Comparison of ENCODE assay signal across 29 cellular contexts in the genomic region with DNA sequence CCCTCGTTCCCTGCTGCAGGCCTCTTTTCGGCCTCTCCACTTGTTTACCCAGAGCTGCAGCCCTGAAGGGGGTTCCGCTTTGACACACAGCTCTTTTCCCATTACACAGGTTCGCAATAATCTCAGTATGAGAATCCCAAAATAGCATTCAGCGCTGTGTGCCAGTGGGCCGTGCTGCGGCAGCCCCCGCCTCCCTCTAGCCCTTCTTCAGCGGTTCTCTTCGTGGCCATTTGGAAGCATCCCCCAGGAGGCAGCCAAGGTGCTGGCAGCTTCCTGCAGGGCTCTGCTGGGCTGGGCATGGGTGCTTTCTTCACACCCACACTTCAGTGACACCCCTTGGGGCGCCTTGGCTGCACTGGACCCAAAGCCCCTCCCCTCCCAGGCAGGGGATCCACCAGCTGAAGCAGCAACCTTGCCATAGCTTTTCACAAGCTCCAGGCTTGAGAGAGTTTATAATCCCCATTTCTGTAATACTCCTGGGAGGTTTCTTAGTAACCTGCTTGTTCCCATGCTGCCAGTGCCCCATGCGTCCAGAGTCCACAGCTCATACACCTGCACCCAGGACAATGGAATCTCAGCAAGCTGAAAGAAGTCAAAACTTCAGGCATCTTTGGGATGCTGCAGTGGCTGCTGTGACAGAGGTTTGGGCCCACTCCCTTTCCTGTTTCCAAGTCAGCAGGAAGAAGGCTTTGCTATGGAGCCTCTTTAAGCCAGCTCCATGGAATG. TPM values are rescaled to one million over a fixed set of nuclear protein-coding genes. Genes with fewer than 3 reads are reported as not detected.
DNase-seq lines count a peak whose midpoint lies in the region; ATAC-seq and TF ChIP-seq lines count a peak whose summit lies in the region.
"Had no signal": no experiment of that assay in that cellular context is flagged by ENCODE, and none has a peak within 500 bp of the region (broad histone marks: within the 10 kb centered on the region; RNA-seq: fewer than 3 reads in every experiment).

No MANE protein-coding gene starts in this region.

- H3K9me3 ChIP-seq in heart right ventricle (no peaks in the 10 kb centered on the region), hepatocyte (ENCODE audit: low read depth) (no peaks in the 10 kb centered on the region), neutrophil (no peaks in the 10 kb centered on the region)
- H3K9me3 ChIP-seq in effector memory CD4-positive, alpha-beta T cell (ENCODE audit: control insufficient read depth, low read length) = no peaks in the 10 kb centered on the region
- H3K9me3 ChIP-seq: BE2C, Caco-2, pancreas, testis had no signal

- DNase-seq in heart right ventricle (peak in 1 of 2 donors; percentile 26), Right ventricle myocardium inferior (ENCODE audit: missing footprints) (no peak), hepatocyte (ENCODE audit: low spot score) (peak; percentile 15)
- no peak for DNase-seq in stimulated activated naive CD4-positive, alpha-beta T cell (lab: John Stamatoyannopoulos, UW)
- no peak for DNase-seq in activated CD4-positive, CD25-positive, alpha-beta regulatory T cell (lab: John Stamatoyannopoulos, UW)
- DNase-seq in effector memory CD4-positive, alpha-beta T cell = no peak
- DNase-seq: activated CD4-positive, CD25-positive, alpha-beta regulatory T cell treated with anti-CD3 and anti-CD28 coated beads, Interleukin-2, amount 50 U/mL, for 72 hours; activated CD8-positive, alpha-beta memory T cell treated with anti-CD3 and anti-CD28 coated beads for 24 hours; activated naive CD4-positive, alpha-beta T cell treated with Interleukin-2 at 50 U/mL for 16 hours; activated T-cell treated with anti-CD3 and anti-CD28 coated beads, Interleukin-2, amount 50 U/mL, for 4 hours; amniotic stem cell; BE2C; Caco-2; caudate nucleus; hypothalamus; Karpas-422; naive thymus-derived CD4-positive, alpha-beta T cell; NCI-H1048; NCI-H2029; NCI-H345; NCI-H774; pancreas; SHP77; testis had no signal

- peak in 7 of 8 donors; percentile 22 to 63 (median 38) for ATAC-seq in heart right ventricle
- ATAC-seq in Right ventricle myocardium inferior = no peak
- ATAC-seq in GM19328 (IDR thresholded peaks at IDR 0.05; ENCODE audit: unreplicated experiment) = no peak
- ATAC-seq: activated T-cell treated with anti-CD3 and anti-CD28 coated beads, Interleukin-2, amount 50 U/mL, for 4 hours; naive thymus-derived CD4-positive, alpha-beta T cell; pancreas; stimulated activated effector memory CD8-positive, alpha-beta T cell treated with anti-CD3 and anti-CD28 coated beads, Interleukin-12 subunit alpha, Interleukin-12 subunit beta, amount 100 ng/mL, for 72 hours had no signal

- 55 to 72% methylated on average over 12 of the region's 12 CpGs for WGBS in heart right ventricle, 2 donors
- WGBS in hepatocyte (ENCODE audit: low lambda C conversion rate, missing lambda C conversion rate) = 91% methylated on average over 12 of the region's 12 CpGs

- intact Hi-C loops in heart right ventricle (cut with DNase I) (no loop called here), Right ventricle myocardium inferior (cut with DNase I) (no loop called here)

- H3K4me2 ChIP-seq in hepatocyte = no peak overlapping the region

- no peaks in the 10 kb centered on the region for H4K20me1 ChIP-seq in hepatocyte (ENCODE audit: insufficient read depth, poor library complexity, severe bottlenecking)

- H2AFZ ChIP-seq in hepatocyte = no peak overlapping the region

- no peaks in the 10 kb centered on the region for H3K27me3 ChIP-seq in heart right ventricle
- H3K27me3 ChIP-seq in hepatocyte = no peaks in the 10 kb centered on the region
- no peaks in the 10 kb centered on the region for H3K27me3 ChIP-seq in neutrophil
- H3K27me3 ChIP-seq in effector memory CD4-positive, alpha-beta T cell (replicated peaks; ENCODE audit: control insufficient read depth, insufficient read depth, low read length, poor library complexity, severe bottlenecking) = no peaks in the 10 kb centered on the region
- H3K27me3 ChIP-seq: BE2C, pancreas, testis had no signal

- peaks cover 2 to 96% (median 16%) of the 10 kb centered on the region in 9 donors for H3K4me1 ChIP-seq in heart right ventricle
- peaks cover 5% of the 10 kb centered on the region for H3K4me1 ChIP-seq in hepatocyte (ENCODE audit: insufficient read depth)
- peaks cover 100% of the 10 kb centered on the region in 2 experiments for H3K4me1 ChIP-seq in neutrophil (ENCODE audit: control insufficient read depth in 1 of 2, insufficient read depth in 1 of 2, low read depth in 1 of 2, low read length in 1 of 2)
- H3K4me1 ChIP-seq in effector memory CD4-positive, alpha-beta T cell (ENCODE audit: control insufficient read depth, insufficient read depth, low read length, poor library complexity, severe bottlenecking) = no peaks in the 10 kb centered on the region
- H3K4me1 ChIP-seq: BE2C, pancreas, testis had no signal

- TF ChIP-seq CTCF in heart right ventricle (IDR thresholded peaks at IDR 0.05) (no peak), hepatocyte (IDR thresholded peaks at IDR 0.05; ENCODE audit: poor library complexity) (no peak), neutrophil (IDR thresholded peaks at IDR 0.05) (no peak)

- peaks cover 0 to 57% (median 0%) of the 10 kb centered on the region in 9 donors for H3K36me3 ChIP-seq in heart right ventricle
- H3K36me3 ChIP-seq in hepatocyte (replicated peaks; ENCODE audit: insufficient read depth, low read depth) = no peaks in the 10 kb centered on the region
- H3K36me3 ChIP-seq in neutrophil = peaks cover 96% of the 10 kb centered on the region
- H3K36me3 ChIP-seq in effector memory CD4-positive, alpha-beta T cell (ENCODE audit: control insufficient read depth, insufficient read depth, low read length) = no peaks in the 10 kb centered on the region
- H3K36me3 ChIP-seq: BE2C, pancreas had no signal

- H3K4me3 ChIP-seq in heart right ventricle (no peak overlapping the region), hepatocyte (no peak overlapping the region), neutrophil (ENCODE audit: low read depth in 1 of 2, low read length in 1 of 2) (peak overlapping the region; percentile 59 to 83)
- H3K4me3 ChIP-seq in effector memory CD4-positive, alpha-beta T cell (ENCODE audit: insufficient read depth, low read depth, low read length, poor library complexity, severe bottlenecking) = no peak overlapping the region
- H3K4me3 ChIP-seq: pancreas had no signal

- H3K27ac ChIP-seq in heart right ventricle (peak overlapping the region in 6 of 10 donors; percentile 3 to 84 (median 48)), hepatocyte (peak overlapping the region; percentile 20), neutrophil (peak overlapping the region; percentile 100)
- no peak overlapping the region for H3K27ac ChIP-seq in effector memory CD4-positive, alpha-beta T cell (ENCODE audit: insufficient read depth, low read length, poor library complexity, severe bottlenecking)
- H3K27ac ChIP-seq: epithelial cell of prostate, pancreas, testis had no signal

- no peaks in the 10 kb centered on the region for H3K9me2 ChIP-seq in hepatocyte (replicated peaks; ENCODE audit: insufficient read depth)

- no peaks in the 10 kb centered on the region for H3K79me2 ChIP-seq in hepatocyte

RNA-seq across cellular contexts. Expression of a gene that starts 8.1 kb away (rescaled TPM):
- 10 to 100 TPM in 1 of 10 donors, 1 to 10 TPM in 9; 2.2 to 29.7 (median 5.0) TPM for total RNA-seq in heart right ventricle
- 1 to 10 TPM; 1.8 to 2.5 TPM for polyA plus RNA-seq in heart right ventricle
- 6.7 TPM for total RNA-seq in Right ventricle myocardium inferior
- 2.4 and 13.7 TPM in 2 replicates for total RNA-seq in hepatocyte
- 0.52 and 3.1 TPM in 2 replicates for polyA plus RNA-seq in hepatocyte
- total RNA-seq: Caco-2, fibroblast of villous mesenchyme had no signal

RNA-seq across cellular contexts. Expression of a gene that starts 53.4 kb away (rescaled TPM):
- total RNA-seq in heart right ventricle = 10 to 100 TPM; 23.8 to 60.2 (median 28.1) TPM
- polyA plus RNA-seq in heart right ventricle = 10 to 100 TPM; 42.4 to 57.8 TPM
- total RNA-seq in Right ventricle myocardium inferior = 40.2 TPM
- total RNA-seq in hepatocyte = 144 TPM in 2 replicates
- polyA plus RNA-seq in hepatocyte = 183 and 192 TPM in 2 replicates

Comparison
In these comparisons a context has a peak if more than half of its experiments do, and no peak if none do; other contexts are left out.
1. ATAC-seq: peak in heart right ventricle (7 of 8); none in Right ventricle myocardium inferior (single experiment) and GM19328 (single experiment).
2. H3K4me3 ChIP-seq: peak in neutrophil (2 of 2); none in heart right ventricle (0 of 10), hepatocyte (single experiment) and effector memory CD4-positive, alpha-beta T cell (single experiment).